Comparison of ENCODE assay signal across 8 cellular contexts in the genomic region with DNA sequence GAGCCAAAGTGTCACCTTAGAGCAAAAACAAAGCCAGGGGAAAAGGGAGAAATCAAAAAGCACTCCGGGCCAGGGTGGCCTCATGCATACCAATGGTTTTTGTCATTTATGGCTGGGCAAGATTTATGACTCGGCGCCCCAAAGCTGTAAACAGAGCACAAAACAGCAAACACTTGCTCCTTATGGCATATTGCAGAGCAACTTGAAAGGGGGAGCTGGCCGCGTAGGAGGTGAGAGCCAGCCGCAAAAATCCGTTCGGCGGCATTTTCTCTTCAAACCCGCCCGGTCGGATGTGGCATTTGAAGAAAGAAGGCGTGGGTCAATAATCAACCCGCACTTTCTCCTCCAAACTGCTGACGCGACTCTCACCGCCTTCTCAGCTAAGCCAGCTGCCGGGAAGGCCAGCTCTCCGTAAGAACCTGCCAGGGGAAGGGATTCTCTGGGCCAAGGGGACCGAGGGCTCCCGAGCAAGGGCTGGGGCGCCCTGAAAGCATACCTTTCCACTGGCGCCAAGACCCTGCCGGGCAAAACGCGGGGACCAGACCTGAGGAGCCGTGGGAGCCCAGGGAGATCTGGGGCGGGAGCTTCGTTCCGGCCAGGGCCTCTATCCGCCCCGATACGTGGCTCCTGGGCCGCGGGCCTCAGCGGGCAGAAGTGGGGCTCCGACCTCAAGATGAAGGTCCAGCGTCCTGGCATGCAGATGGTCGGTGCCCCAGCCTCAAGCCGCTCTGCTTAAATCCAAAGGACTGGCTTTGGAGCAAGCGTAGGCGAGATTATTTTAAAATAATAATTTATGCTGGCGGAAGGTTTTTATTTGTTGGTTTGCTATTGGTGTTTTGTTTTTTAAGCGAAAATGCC. TPM values are rescaled to one million over a fixed set of nuclear protein-coding genes. Genes with fewer than 3 reads are reported as not detected.
DNase-seq lines count a peak whose midpoint lies in the region; ATAC-seq and TF ChIP-seq lines count a peak whose summit lies in the region.
"Had no signal": no experiment of that assay in that cellular context is flagged by ENCODE, and none has a peak within 500 bp of the region (broad histone marks: within the 10 kb centered on the region; RNA-seq: fewer than 3 reads in every experiment).

No MANE protein-coding gene starts in this region.

- no peaks in the 10 kb centered on the region for H3K4me1 Mint-ChIP-seq in activated naive CD8-positive, alpha-beta T cell treated with anti-CD3 and anti-CD28 coated beads, Interleukin-2, amount 50 U/mL, for 24 hours

- H3K27ac ChIP-seq in thoracic aorta (peak overlapping the region; percentile 96 to 99), caudate nucleus (ENCODE audit: low read depth, low read length) (no peak overlapping the region)

- H3K9me3 ChIP-seq in thoracic aorta, result no peaks in the 10 kb centered on the region

- no peak for ATAC-seq in thoracic aorta (ENCODE audit: insufficient number of reproducible peaks, low FRiP score, low read depth)
- ATAC-seq in activated naive CD8-positive, alpha-beta T cell treated with anti-CD3 and anti-CD28 coated beads, Interleukin-2, amount 50 U/mL, for 24 hours, result no peak

- peaks cover 4% of the 10 kb centered on the region for H3K27me3 Mint-ChIP-seq in activated naive CD8-positive, alpha-beta T cell treated with anti-CD3 and anti-CD28 coated beads, Interleukin-2, amount 50 U/mL, for 24 hours

- peak overlapping the region; percentile 99 for H3K4me3 ChIP-seq in thoracic aorta

- no peak overlapping the region for H3K27ac Mint-ChIP-seq in activated naive CD8-positive, alpha-beta T cell treated with anti-CD3 and anti-CD28 coated beads, Interleukin-2, amount 50 U/mL, for 24 hours
- H3K27ac Mint-ChIP-seq: activated T-helper 1 cell treated with anti-CD3 and anti-CD28 coated beads, Interleukin-12 subunit alpha, Interleukin-12 subunit beta, Interleukin-2, Interleukin-4 antibody, amounts not matched to agents 30 ng/mL and 10 ng/mL and 1 ng/mL, durations not matched to agents 14 hours and 24 hours and 36 hours; stimulated activated naive CD8-positive, alpha-beta T cell treated with anti-CD3 and anti-CD28 coated beads, Interleukin-15, Interleukin-2, amounts not matched to agents 100 ng/mL and 50 ng/mL, for 24 hours had no signal

- H3K36me3 ChIP-seq in thoracic aorta, result no peaks in the 10 kb centered on the region

- no peaks in the 10 kb centered on the region for H3K27me3 ChIP-seq in thoracic aorta (replicated peaks; ENCODE audit: insufficient read depth)

- peaks cover 6 to 38% of the 10 kb centered on the region in 2 donors for H3K4me1 ChIP-seq in thoracic aorta (ENCODE audit: control insufficient read depth in 1 of 2, low read depth in 2 of 2)

- no peak overlapping the region for H3K4me3 Mint-ChIP-seq in activated naive CD8-positive, alpha-beta T cell treated with anti-CD3 and anti-CD28 coated beads, Interleukin-2, amount 50 U/mL, for 24 hours
- H3K4me3 Mint-ChIP-seq: activated T-helper 1 cell treated with anti-CD3 and anti-CD28 coated beads, Interleukin-12 subunit alpha, Interleukin-12 subunit beta, Interleukin-2, Interleukin-4 antibody, amounts not matched to agents 30 ng/mL and 10 ng/mL and 1 ng/mL, durations not matched to agents 14 hours and 24 hours and 36 hours; stimulated activated naive CD8-positive, alpha-beta T cell treated with anti-CD3 and anti-CD28 coated beads, Interleukin-15, Interleukin-2, amounts not matched to agents 100 ng/mL and 50 ng/mL, for 24 hours had no signal

- H3K36me3 Mint-ChIP-seq in activated naive CD8-positive, alpha-beta T cell treated with anti-CD3 and anti-CD28 coated beads, Interleukin-2, amount 50 U/mL, for 24 hours (ENCODE audit: low read depth), result no peaks in the 10 kb centered on the region

- no peaks in the 10 kb centered on the region for H3K9me3 Mint-ChIP-seq in activated naive CD8-positive, alpha-beta T cell treated with anti-CD3 and anti-CD28 coated beads, Interleukin-2, amount 50 U/mL, for 24 hours
- H3K9me3 Mint-ChIP-seq: activated T-helper 1 cell treated with anti-CD3 and anti-CD28 coated beads, Interleukin-12 subunit alpha, Interleukin-12 subunit beta, Interleukin-2, Interleukin-4 antibody, amounts not matched to agents 30 ng/mL and 10 ng/mL and 1 ng/mL, durations not matched to agents 14 hours and 24 hours and 36 hours; stimulated activated naive CD8-positive, alpha-beta T cell treated with anti-CD3 and anti-CD28 coated beads, Interleukin-15, Interleukin-2, amounts not matched to agents 100 ng/mL and 50 ng/mL, for 24 hours had no signal

- DNase-seq in RKO (ENCODE audit: low spot score) (peak; percentile 82), glomerular visceral epithelial cell (ENCODE audit: extremely low spot score) (peak; percentile 88), thoracic aorta (ENCODE audit: low spot score) (no peak), caudate nucleus (lab: John Stamatoyannopoulos, UW) (no peak)
- no peak for DNase-seq in activated naive CD8-positive, alpha-beta T cell treated with anti-CD3 and anti-CD28 coated beads, Interleukin-2, amount 50 U/mL, for 24 hours
- DNase-seq in activated effector memory CD4-positive, alpha-beta T cell treated with Interleukin-2 at 50 U/mL for 16 hours, result no peak

- TF ChIP-seq CTCF in thoracic aorta (IDR thresholded peaks at IDR 0.05), result no peak

RNA-seq across cellular contexts. Expression of a gene that starts 12.9 kb away (rescaled TPM):
- total RNA-seq in thoracic aorta, result 1 to 10 TPM; 3.4 to 4.6 TPM
- total RNA-seq: activated T-helper 1 cell treated with anti-CD3 and anti-CD28 coated beads, Interleukin-12 subunit alpha, Interleukin-12 subunit beta, Interleukin-2, Interleukin-4 antibody, amounts not matched to agents 30 ng/mL and 10 ng/mL and 1 ng/mL, durations not matched to agents 14 hours and 24 hours and 36 hours had no signal

RNA-seq across cellular contexts. Expression of a gene that starts 15.2 kb away (rescaled TPM):
- total RNA-seq in thoracic aorta, result 1 to 10 TPM; 3.7 to 6.1 TPM
- total RNA-seq: activated T-helper 1 cell treated with anti-CD3 and anti-CD28 coated beads, Interleukin-12 subunit alpha, Interleukin-12 subunit beta, Interleukin-2, Interleukin-4 antibody, amounts not matched to agents 30 ng/mL and 10 ng/mL and 1 ng/mL, durations not matched to agents 14 hours and 24 hours and 36 hours had no signal

RNA-seq across cellular contexts. Expression of a gene that starts 19.6 kb away (rescaled TPM):
- 1 to 10 TPM in 1 of 2 donors, not detected in 1; 3.1 TPM for total RNA-seq in thoracic aorta

RNA-seq across cellular contexts. Expression of a gene that starts 28.1 kb away (rescaled TPM):
- total RNA-seq in thoracic aorta, result 1 to 10 TPM in 1 of 2 donors, under 1 TPM in 1; 0.35 to 1.2 TPM
- total RNA-seq: activated T-helper 1 cell treated with anti-CD3 and anti-CD28 coated beads, Interleukin-12 subunit alpha, Interleukin-12 subunit beta, Interleukin-2, Interleukin-4 antibody, amounts not matched to agents 30 ng/mL and 10 ng/mL and 1 ng/mL, durations not matched to agents 14 hours and 24 hours and 36 hours had no signal

RNA-seq across cellular contexts. Expression of a gene that starts 32.2 kb away (rescaled TPM):
- total RNA-seq in thoracic aorta, result not detected
- total RNA-seq: activated T-helper 1 cell treated with anti-CD3 and anti-CD28 coated beads, Interleukin-12 subunit alpha, Interleukin-12 subunit beta, Interleukin-2, Interleukin-4 antibody, amounts not matched to agents 30 ng/mL and 10 ng/mL and 1 ng/mL, durations not matched to agents 14 hours and 24 hours and 36 hours had no signal

Comparison
In these comparisons a context has a peak if more than half of its experiments do, and no peak if none do; other contexts are left out.
1. DNase-seq: peak in RKO (single experiment) and glomerular visceral epithelial cell (single experiment); none in thoracic aorta (single experiment), activated naive CD8-positive, alpha-beta T cell treated with anti-CD3 and anti-CD28 coated beads, Interleukin-2, amount 50 U/mL, for 24 hours (single experiment), caudate nucleus (0 of 61) and activated effector memory CD4-positive, alpha-beta T cell treated with Interleukin-2 at 50 U/mL for 16 hours (single experiment).